8 cellular contexts compared by ENCODE assay signal in genomic region chr9:88076286-88077070, GRCh38.
DNase-seq lines count a peak whose midpoint lies in the region; ATAC-seq and TF ChIP-seq lines count a peak whose summit lies in the region.

No MANE protein-coding gene starts in this region.

- peak overlapping the region; percentile 54 to 75 (median 69) for H3K4me3 ChIP-seq in liver (ENCODE audit: low read depth in 1 of 3, low read length in 3 of 3)

- peak in 1 of 2 donors; percentile 50 for TF ChIP-seq RAD21 in liver (IDR thresholded peaks at IDR 0.05)

- peak overlapping the region; percentile 72 for H3K4me3 Mint-ChIP-seq in activated CD4-positive, alpha-beta T cell treated with anti-CD3 and anti-CD28 coated beads, Interleukin-2, amount 10 ng/mL, durations not matched to agents 7 days and 5 days
- H3K4me3 Mint-ChIP-seq in effector memory CD8-positive, alpha-beta T cell: peak overlapping the region; percentile 79 to 83

- no peaks in the 10 kb centered on the region for H3K9me3 ChIP-seq in liver (ENCODE audit: control insufficient read depth in 4 of 4, low read length in 3 of 4)

- peaks cover 15% of the 10 kb centered on the region for H3K4me1 Mint-ChIP-seq in activated CD4-positive, alpha-beta T cell treated with anti-CD3 and anti-CD28 coated beads, Interleukin-2, amount 10 ng/mL, durations not matched to agents 7 days and 5 days
- peaks cover 12 to 16% of the 10 kb centered on the region in 2 donors for H3K4me1 Mint-ChIP-seq in effector memory CD8-positive, alpha-beta T cell (ENCODE audit: low read depth in 2 of 2)

- H3K36me3 ChIP-seq in liver (ENCODE audit: control insufficient read depth in 4 of 4, insufficient read depth in 3 of 4, low read depth in 1 of 4, low read length in 3 of 4): no peaks in the 10 kb centered on the region

- peak overlapping the region in 1 of 2 donors; percentile 16 for H3K9ac ChIP-seq in liver (ENCODE audit: low read depth in 1 of 2, low read length in 2 of 2)

- peaks cover 3 to 16% (median 10%) of the 10 kb centered on the region in 4 donors for H3K4me1 ChIP-seq in liver (ENCODE audit: control insufficient read depth in 4 of 4, insufficient read depth in 4 of 4, low read length in 3 of 4)

- no peaks in the 10 kb centered on the region for H3K9me3 Mint-ChIP-seq in activated CD4-positive, alpha-beta T cell treated with anti-CD3 and anti-CD28 coated beads, Interleukin-2, amount 10 ng/mL, durations not matched to agents 7 days and 5 days
- no peaks in the 10 kb centered on the region for H3K9me3 Mint-ChIP-seq in effector memory CD8-positive, alpha-beta T cell

- POLR2A ChIA-PET in activated CD4-positive, alpha-beta T cell treated with anti-CD3 and anti-CD28 coated beads, Interleukin-2, amount 10 ng/mL, durations not matched to agents 7 days and 5 days (lab: Charles Lee): interaction anchor here (0.6 kb wide), 2 partner anchors 37 to 97 kb away, joined by 3 to 4 read pairs; no protein-coding TSS in a partner anchor

- H3K36me3 Mint-ChIP-seq in activated CD4-positive, alpha-beta T cell treated with anti-CD3 and anti-CD28 coated beads, Interleukin-2, amount 10 ng/mL, durations not matched to agents 7 days and 5 days (ENCODE audit: low read depth): no peaks in the 10 kb centered on the region
- H3K36me3 Mint-ChIP-seq in effector memory CD8-positive, alpha-beta T cell (ENCODE audit: insufficient read depth): no peaks in the 10 kb centered on the region

- DNase-seq in GM03348 (ENCODE audit: low spot score): peak; percentile 87
- DNase-seq in NCI-H1105 (lab: John Stamatoyannopoulos, UW): peak; percentile 88
- peak; percentile 24 for DNase-seq in activated CD4-positive, alpha-beta T cell treated with anti-CD3 and anti-CD28 coated beads, Interleukin-2, amount 10 ng/mL, durations not matched to agents 7 days and 5 days
- no peak for DNase-seq in effector memory CD8-positive, alpha-beta T cell
- DNase-seq in stimulated activated CD4-positive, alpha-beta T cell treated with anti-CD3 and anti-CD28 coated beads, Interleukin-1b, Interleukin-23, amount 100 ng/mL, for 4 hours (ENCODE audit: low read depth in 2 of 2): peak; percentile 6 to 35
- DNase-seq in activated gamma-delta T cell treated with Interleukin-2 at 50 U/mL for 16 hours: no peak

- under 1% methylated on average over 57 of the region's 57 CpGs for WGBS in liver

- CTCF ChIA-PET in activated CD4-positive, alpha-beta T cell treated with anti-CD3 and anti-CD28 coated beads, Interleukin-2, amount 10 ng/mL, durations not matched to agents 7 days and 5 days (lab: Charles Lee): interaction anchor here (0.6 kb wide), 1 partner anchor 9 kb away, joined by 3 read pairs; no protein-coding TSS in a partner anchor

- H3K27me3 ChIP-seq in liver (ENCODE audit: control insufficient read depth in 4 of 4, insufficient read depth in 4 of 4, low read length in 3 of 4): no peaks in the 10 kb centered on the region

- H3K27ac Mint-ChIP-seq in activated CD4-positive, alpha-beta T cell treated with anti-CD3 and anti-CD28 coated beads, Interleukin-2, amount 10 ng/mL, durations not matched to agents 7 days and 5 days: no peak overlapping the region
- no peak overlapping the region for H3K27ac Mint-ChIP-seq in effector memory CD8-positive, alpha-beta T cell

- peak overlapping the region; percentile 48 to 69 for H3K27ac ChIP-seq in liver (ENCODE audit: low read depth in 1 of 2, low read length in 2 of 2)

- peaks cover 57% of the 10 kb centered on the region for H3K27me3 Mint-ChIP-seq in activated CD4-positive, alpha-beta T cell treated with anti-CD3 and anti-CD28 coated beads, Interleukin-2, amount 10 ng/mL, durations not matched to agents 7 days and 5 days
- peaks cover 53 to 88% of the 10 kb centered on the region in 2 donors for H3K27me3 Mint-ChIP-seq in effector memory CD8-positive, alpha-beta T cell

- peak; percentile 29 for ATAC-seq in effector memory CD8-positive, alpha-beta T cell (replicated peaks)
- no peak for ATAC-seq in GM21786 (IDR thresholded peaks at IDR 0.05; ENCODE audit: unreplicated experiment)

- peak; percentile 21 for TF ChIP-seq CTCF in liver (IDR thresholded peaks at IDR 0.05; ENCODE audit: low read depth, low read length, missing input control)

TF ChIP-seq in liver, 16 proteins besides CTCF, POLR2A, EP300 and RAD21:
- TF ChIP-seq RXRA (IDR thresholded peaks at IDR 0.05) (peak in 1 of 2 donors; percentile 72), HNF4G (IDR thresholded peaks at IDR 0.05) (no peak), NR2F2 (IDR thresholded peaks at IDR 0.05) (peak; percentile 89), FOXA2 (IDR thresholded peaks at IDR 0.05) (peak; percentile 31), REST (IDR thresholded peaks at IDR 0.05) (peak; percentile 50), EGR1 (IDR thresholded peaks at IDR 0.05; ENCODE audit: low read depth in 2 of 2) (no peak), HNF4A (conservative IDR thresholded peaks at IDR 0.05) (peak in 1 of 2 donors; percentile 59), FOXA1 (IDR thresholded peaks at IDR 0.05) (no peak), MAX (IDR thresholded peaks at IDR 0.05) (no peak), TAF1 (conservative IDR thresholded peaks at IDR 0.05) (no peak), SP1 (IDR thresholded peaks at IDR 0.05) (peak; percentile 62), ZBTB33 (IDR thresholded peaks at IDR 0.05) (no peak), ATF3 (IDR thresholded peaks at IDR 0.05) (no peak), YY1 (IDR thresholded peaks at IDR 0.05) (peak; percentile 63), JUND (IDR thresholded peaks at IDR 0.05) (peak in 1 of 2 donors; percentile 37), GABPA (IDR thresholded peaks at IDR 0.05 in 1 of 2, conservative IDR thresholded peaks at IDR 0.05 in 1 of 2) (no peak)

Comparison
In these comparisons a context has a peak if more than half of its experiments do, and no peak if none do; other contexts are left out.
1. DNase-seq: peak in GM03348 (single experiment), NCI-H1105 (single experiment), activated CD4-positive, alpha-beta T cell treated with anti-CD3 and anti-CD28 coated beads, Interleukin-2, amount 10 ng/mL, durations not matched to agents 7 days and 5 days (single experiment) and stimulated activated CD4-positive, alpha-beta T cell treated with anti-CD3 and anti-CD28 coated beads, Interleukin-1b, Interleukin-23, amount 100 ng/mL, for 4 hours (2 of 2); none in effector memory CD8-positive, alpha-beta T cell (0 of 3) and activated gamma-delta T cell treated with Interleukin-2 at 50 U/mL for 16 hours (single experiment).